ENCODE assay signal across 1 cellular context in the genomic region with DNA sequence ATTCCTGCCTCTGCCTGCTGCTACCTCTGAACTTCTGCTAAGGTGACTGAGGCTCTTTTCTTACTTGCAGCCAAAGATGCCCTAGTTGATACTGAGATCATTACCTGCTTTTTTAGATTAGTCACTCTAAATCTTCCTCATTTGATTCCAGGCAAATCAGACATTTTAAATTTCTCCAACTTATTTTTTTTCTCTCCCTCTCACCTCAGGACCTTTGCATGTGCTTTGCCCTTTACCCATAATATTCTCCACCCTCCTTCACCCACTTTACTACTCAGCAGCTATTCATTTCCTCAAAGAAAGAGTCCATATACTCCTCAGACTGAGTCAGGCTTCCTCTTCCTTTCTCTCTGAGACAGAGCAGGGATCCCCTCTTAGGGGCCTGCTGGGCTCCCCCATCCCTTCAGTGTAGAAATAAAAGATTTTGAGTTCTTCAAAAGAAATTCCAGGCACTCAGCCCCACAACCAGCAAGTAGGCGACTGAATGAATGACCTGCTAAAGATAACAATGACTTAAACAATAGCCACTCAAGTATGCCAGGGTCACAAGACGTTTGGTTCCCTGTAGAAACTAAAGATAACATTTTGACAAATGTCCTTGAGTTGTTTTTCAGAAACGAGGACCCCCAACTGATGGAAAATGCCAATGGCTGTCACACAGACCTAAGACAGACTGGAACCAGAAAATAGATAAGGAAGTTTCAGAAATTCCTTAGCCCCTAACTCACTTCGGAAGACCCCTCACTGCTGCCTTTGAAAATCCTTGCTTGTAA.
A peak's percentile ranks its signal among the peaks of the same experiment; 100 is the strongest.
TF ChIP-seq lines count a peak whose summit lies in the region.

No MANE protein-coding gene starts in this region.

TF ChIP-seq in H1, 55 proteins besides CTCF, POLR2A, EP300 and RAD21 (continued from another document):
- TF ChIP-seq, protein P1, sequence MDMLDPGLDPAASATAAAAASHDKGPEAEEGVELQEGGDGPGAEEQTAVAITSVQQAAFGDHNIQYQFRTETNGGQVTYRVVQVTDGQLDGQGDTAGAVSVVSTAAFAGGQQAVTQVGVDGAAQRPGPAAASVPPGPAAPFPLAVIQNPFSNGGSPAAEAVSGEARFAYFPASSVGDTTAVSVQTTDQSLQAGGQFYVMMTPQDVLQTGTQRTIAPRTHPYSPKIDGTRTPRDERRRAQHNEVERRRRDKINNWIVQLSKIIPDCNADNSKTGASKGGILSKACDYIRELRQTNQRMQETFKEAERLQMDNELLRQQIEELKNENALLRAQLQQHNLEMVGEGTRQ (IDR thresholded peaks at IDR 0.05; ENCODE audit: low read length), result no peak
- TF ChIP-seq BRCA1 (IDR thresholded peaks at IDR 0.05; ENCODE audit: low read depth, low read length) (no peak), KDM1A (IDR thresholded peaks at IDR 0.05; ENCODE audit: borderline replicate concordance, low read length) (peak; percentile 87), JUND (IDR thresholded peaks at IDR 0.05; ENCODE audit: low read length) (0 out of 2 replicates have a peak, but pooled peaks have one; percentile 30), TEAD4 (IDR thresholded peaks at IDR 0.05; ENCODE audit: low read depth, low read length) (peak; percentile 56), POU5F1 (IDR thresholded peaks at IDR 0.05; ENCODE audit: low read depth, low read length) (no peak), SP1 (IDR thresholded peaks at IDR 0.05; ENCODE audit: low read depth, low read length) (no peak), RXRA (IDR thresholded peaks at IDR 0.05; ENCODE audit: insufficient read depth, low read depth, low read length) (no peak), CHD1 (IDR thresholded peaks at IDR 0.05; ENCODE audit: low read depth, low read length) (no peak), NANOG (IDR thresholded peaks at IDR 0.05; ENCODE audit: insufficient read depth, low read depth, low read length, poor library complexity, severe bottlenecking) (peak; percentile 66), TBP (IDR thresholded peaks at IDR 0.05; ENCODE audit: low read depth, low read length) (no peak), RNF2 (IDR thresholded peaks at IDR 0.05; ENCODE audit: borderline replicate concordance, low read depth, low read length, missing control alignments, poor library complexity, severe bottlenecking) (no peak), RBBP5 (IDR thresholded peaks at IDR 0.05; ENCODE audit: borderline replicate concordance, low read depth, low read length) (no peak)
- TF ChIP-seq, protein P2, sequence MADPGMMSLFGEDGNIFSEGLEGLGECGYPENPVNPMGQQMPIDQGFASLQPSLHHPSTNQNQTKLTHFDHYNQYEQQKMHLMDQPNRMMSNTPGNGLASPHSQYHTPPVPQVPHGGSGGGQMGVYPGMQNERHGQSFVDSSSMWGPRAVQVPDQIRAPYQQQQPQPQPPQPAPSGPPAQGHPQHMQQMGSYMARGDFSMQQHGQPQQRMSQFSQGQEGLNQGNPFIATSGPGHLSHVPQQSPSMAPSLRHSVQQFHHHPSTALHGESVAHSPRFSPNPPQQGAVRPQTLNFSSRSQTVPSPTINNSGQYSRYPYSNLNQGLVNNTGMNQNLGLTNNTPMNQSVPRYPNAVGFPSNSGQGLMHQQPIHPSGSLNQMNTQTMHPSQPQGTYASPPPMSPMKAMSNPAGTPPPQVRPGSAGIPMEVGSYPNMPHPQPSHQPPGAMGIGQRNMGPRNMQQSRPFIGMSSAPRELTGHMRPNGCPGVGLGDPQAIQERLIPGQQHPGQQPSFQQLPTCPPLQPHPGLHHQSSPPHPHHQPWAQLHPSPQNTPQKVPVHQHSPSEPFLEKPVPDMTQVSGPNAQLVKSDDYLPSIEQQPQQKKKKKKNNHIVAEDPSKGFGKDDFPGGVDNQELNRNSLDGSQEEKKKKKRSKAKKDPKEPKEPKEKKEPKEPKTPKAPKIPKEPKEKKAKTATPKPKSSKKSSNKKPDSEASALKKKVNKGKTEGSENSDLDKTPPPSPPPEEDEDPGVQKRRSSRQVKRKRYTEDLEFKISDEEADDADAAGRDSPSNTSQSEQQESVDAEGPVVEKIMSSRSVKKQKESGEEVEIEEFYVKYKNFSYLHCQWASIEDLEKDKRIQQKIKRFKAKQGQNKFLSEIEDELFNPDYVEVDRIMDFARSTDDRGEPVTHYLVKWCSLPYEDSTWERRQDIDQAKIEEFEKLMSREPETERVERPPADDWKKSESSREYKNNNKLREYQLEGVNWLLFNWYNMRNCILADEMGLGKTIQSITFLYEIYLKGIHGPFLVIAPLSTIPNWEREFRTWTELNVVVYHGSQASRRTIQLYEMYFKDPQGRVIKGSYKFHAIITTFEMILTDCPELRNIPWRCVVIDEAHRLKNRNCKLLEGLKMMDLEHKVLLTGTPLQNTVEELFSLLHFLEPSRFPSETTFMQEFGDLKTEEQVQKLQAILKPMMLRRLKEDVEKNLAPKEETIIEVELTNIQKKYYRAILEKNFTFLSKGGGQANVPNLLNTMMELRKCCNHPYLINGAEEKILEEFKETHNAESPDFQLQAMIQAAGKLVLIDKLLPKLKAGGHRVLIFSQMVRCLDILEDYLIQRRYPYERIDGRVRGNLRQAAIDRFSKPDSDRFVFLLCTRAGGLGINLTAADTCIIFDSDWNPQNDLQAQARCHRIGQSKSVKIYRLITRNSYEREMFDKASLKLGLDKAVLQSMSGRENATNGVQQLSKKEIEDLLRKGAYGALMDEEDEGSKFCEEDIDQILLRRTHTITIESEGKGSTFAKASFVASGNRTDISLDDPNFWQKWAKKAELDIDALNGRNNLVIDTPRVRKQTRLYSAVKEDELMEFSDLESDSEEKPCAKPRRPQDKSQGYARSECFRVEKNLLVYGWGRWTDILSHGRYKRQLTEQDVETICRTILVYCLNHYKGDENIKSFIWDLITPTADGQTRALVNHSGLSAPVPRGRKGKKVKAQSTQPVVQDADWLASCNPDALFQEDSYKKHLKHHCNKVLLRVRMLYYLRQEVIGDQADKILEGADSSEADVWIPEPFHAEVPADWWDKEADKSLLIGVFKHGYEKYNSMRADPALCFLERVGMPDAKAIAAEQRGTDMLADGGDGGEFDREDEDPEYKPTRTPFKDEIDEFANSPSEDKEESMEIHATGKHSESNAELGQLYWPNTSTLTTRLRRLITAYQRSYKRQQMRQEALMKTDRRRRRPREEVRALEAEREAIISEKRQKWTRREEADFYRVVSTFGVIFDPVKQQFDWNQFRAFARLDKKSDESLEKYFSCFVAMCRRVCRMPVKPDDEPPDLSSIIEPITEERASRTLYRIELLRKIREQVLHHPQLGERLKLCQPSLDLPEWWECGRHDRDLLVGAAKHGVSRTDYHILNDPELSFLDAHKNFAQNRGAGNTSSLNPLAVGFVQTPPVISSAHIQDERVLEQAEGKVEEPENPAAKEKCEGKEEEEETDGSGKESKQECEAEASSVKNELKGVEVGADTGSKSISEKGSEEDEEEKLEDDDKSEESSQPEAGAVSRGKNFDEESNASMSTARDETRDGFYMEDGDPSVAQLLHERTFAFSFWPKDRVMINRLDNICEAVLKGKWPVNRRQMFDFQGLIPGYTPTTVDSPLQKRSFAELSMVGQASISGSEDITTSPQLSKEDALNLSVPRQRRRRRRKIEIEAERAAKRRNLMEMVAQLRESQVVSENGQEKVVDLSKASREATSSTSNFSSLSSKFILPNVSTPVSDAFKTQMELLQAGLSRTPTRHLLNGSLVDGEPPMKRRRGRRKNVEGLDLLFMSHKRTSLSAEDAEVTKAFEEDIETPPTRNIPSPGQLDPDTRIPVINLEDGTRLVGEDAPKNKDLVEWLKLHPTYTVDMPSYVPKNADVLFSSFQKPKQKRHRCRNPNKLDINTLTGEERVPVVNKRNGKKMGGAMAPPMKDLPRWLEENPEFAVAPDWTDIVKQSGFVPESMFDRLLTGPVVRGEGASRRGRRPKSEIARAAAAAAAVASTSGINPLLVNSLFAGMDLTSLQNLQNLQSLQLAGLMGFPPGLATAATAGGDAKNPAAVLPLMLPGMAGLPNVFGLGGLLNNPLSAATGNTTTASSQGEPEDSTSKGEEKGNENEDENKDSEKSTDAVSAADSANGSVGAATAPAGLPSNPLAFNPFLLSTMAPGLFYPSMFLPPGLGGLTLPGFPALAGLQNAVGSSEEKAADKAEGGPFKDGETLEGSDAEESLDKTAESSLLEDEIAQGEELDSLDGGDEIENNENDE (IDR thresholded peaks at IDR 0.05; ENCODE audit: insufficient replicate concordance, low read length), result peak; percentile 19
